ENCODE assay signal across 8 cellular contexts in the genomic region with DNA sequence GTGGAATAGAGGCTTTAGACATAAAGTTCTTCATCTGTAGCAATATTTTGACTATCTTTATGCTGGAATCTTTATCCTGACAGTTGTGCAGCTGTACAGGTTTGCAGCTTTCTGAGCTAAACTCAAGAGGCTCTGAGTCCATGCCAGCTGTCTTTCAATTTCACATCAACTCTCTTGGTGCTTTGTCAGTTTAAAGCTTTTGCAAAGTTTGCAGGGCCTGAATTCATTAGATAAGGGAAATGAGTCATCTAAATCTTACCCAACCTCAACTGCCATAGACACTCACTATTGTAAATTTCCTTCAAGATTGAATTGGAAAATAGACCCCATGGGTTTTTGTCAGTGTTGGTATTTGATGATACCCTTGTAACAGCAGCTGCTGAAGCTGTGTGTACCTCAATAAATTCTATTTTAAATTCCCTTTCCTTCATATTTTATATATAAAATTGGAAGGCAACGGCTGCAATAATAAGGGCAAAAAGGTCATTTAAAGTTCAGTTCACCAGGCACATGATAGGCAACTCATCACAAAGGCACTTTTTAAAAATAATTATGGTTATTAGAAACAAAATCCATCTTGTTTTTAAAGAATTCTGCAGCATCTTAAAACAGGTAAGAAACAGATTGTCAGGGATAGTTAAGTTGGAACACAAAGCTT.
DNase-seq lines count a peak whose midpoint lies in the region; ATAC-seq and TF ChIP-seq lines count a peak whose summit lies in the region.

No MANE protein-coding gene starts in this region.

- no peak for TF ChIP-seq CTCF in epithelial cell of esophagus (IDR thresholded peaks at IDR 0.05; ENCODE audit: insufficient read depth, low read depth, low read length, missing control alignments)

- H3K4me3 ChIP-seq in epithelial cell of esophagus (ENCODE audit: low read length): no peak overlapping the region

- DNase-seq in activated T-cell treated with anti-CD3 and anti-CD28 coated beads for 24 hours (ENCODE audit: low read depth): peak; percentile 4
- DNase-seq in activated T-cell treated with anti-CD3 and anti-CD28 coated beads for 4 hours: no peak
- peak; percentile 83 to 97 for DNase-seq in NOMO-1 (lab: John Stamatoyannopoulos, UW; ENCODE audit: unreplicated experiment in 2 of 2)
- DNase-seq in epithelial cell of esophagus (ENCODE audit: low read depth): peak; percentile 58
- no peak for DNase-seq in NCI-H2171 (lab: John Stamatoyannopoulos, UW)
- DNase-seq in activated CD4-positive, alpha-beta T cell treated with anti-CD3 and anti-CD28 coated beads for 48 hours: no peak
- DNase-seq in hypothalamus (lab: John Stamatoyannopoulos, UW): no peak

- peak; percentile 84 for ATAC-seq in HG02798 (IDR thresholded peaks at IDR 0.05; ENCODE audit: poor library complexity, unreplicated experiment)

Comparison
In these comparisons a context has a peak if more than half of its experiments do, and no peak if none do; other contexts are left out.
1. DNase-seq: peak in activated T-cell treated with anti-CD3 and anti-CD28 coated beads for 24 hours (single experiment), NOMO-1 (2 of 2) and epithelial cell of esophagus (single experiment); none in activated T-cell treated with anti-CD3 and anti-CD28 coated beads for 4 hours (single experiment), NCI-H2171 (single experiment), activated CD4-positive, alpha-beta T cell treated with anti-CD3 and anti-CD28 coated beads for 48 hours (single experiment) and hypothalamus (0 of 51).